In genomic region chr2:39492701-39493100, GRCh38 we compare ENCODE assay signal across 11 cellular contexts. TPM values are rescaled to one million over a fixed set of nuclear protein-coding genes. Genes with fewer than 3 reads are reported as not detected.
A peak's percentile ranks its signal among the peaks of the same experiment; 100 is the strongest.
DNase-seq lines count a peak whose midpoint lies in the region; ATAC-seq and TF ChIP-seq lines count a peak whose summit lies in the region.
"Had no signal": no experiment of that assay in that cellular context is flagged by ENCODE, and none has a peak within 500 bp of the region (broad histone marks: within the 10 kb centered on the region; RNA-seq: fewer than 3 reads in every experiment).

No MANE protein-coding gene starts in this region.

- H3K36me3 ChIP-seq in ovary: no peaks in the 10 kb centered on the region

- no peak for TF ChIP-seq POLR2A in ovary (IDR thresholded peaks at IDR 0.05)

- H3K27me3 ChIP-seq in layer of hippocampus (ENCODE audit: control insufficient read depth, insufficient read depth, low read length) (no peaks in the 10 kb centered on the region), ovary (no peaks in the 10 kb centered on the region)

- peaks cover 6% of the 10 kb centered on the region for H3K4me1 ChIP-seq in ovary (ENCODE audit: insufficient read depth)
- H3K4me1 ChIP-seq: parathyroid adenoma had no signal

- H3K27me3 Mint-ChIP-seq in natural killer cell treated with Interleukin-12 subunit alpha and Interleukin-12 subunit beta and Interleukin-15 and Interleukin-18, amount 100 ng/mL, for 72 hours: peaks cover 0 to 6% of the 10 kb centered on the region in 2 donors
- no peaks in the 10 kb centered on the region for H3K27me3 Mint-ChIP-seq in natural killer cell (ENCODE audit: low read depth in 2 of 2)
- H3K27me3 Mint-ChIP-seq in activated T-helper 17 cell treated with anti-CD3 and anti-CD28 coated beads, Interleukin-2, amount 50 U/mL, for 72 hours: peaks cover 15% of the 10 kb centered on the region

- peak overlapping the region; percentile 56 for H3K4me3 Mint-ChIP-seq in natural killer cell treated with Interleukin-12 subunit alpha and Interleukin-12 subunit beta and Interleukin-15 and Interleukin-18, amount 100 ng/mL, for 72 hours
- no peak overlapping the region for H3K4me3 Mint-ChIP-seq in natural killer cell
- peak overlapping the region; percentile 39 for H3K4me3 Mint-ChIP-seq in activated T-helper 17 cell treated with anti-CD3 and anti-CD28 coated beads, Interleukin-2, amount 50 U/mL, for 72 hours

- H3K27ac ChIP-seq in layer of hippocampus (ENCODE audit: low read depth, low read length): peak overlapping the region; percentile 10
- no peak overlapping the region for H3K27ac ChIP-seq in ovary
- H3K27ac ChIP-seq: parathyroid adenoma had no signal

- DNase-seq in natural killer cell treated with Interleukin-12 subunit alpha and Interleukin-12 subunit beta and Interleukin-15 and Interleukin-18, amount 100 ng/mL, for 72 hours (ENCODE audit: low spot score): no peak
- DNase-seq in natural killer cell (no peak), ovary (no peak), SK-N-DZ (ENCODE audit: low spot score) (no peak), HuH-7 (ENCODE audit: low spot score) (no peak), AML-193 (lab: John Stamatoyannopoulos, UW) (no peak)
- DNase-seq: activated CD8-positive, alpha-beta memory T cell treated with anti-CD3 and anti-CD28 coated beads, Interleukin-2, amount 50 U/mL, for 4 hours; C1 segment of cervical spinal cord had no signal

- TF ChIP-seq CTCF in natural killer cell (IDR thresholded peaks at IDR 0.05): no peak
- TF ChIP-seq CTCF in ovary (IDR thresholded peaks at IDR 0.05): no peak

- H3K27ac Mint-ChIP-seq in natural killer cell treated with Interleukin-12 subunit alpha and Interleukin-12 subunit beta and Interleukin-15 and Interleukin-18, amount 100 ng/mL, for 72 hours: peak overlapping the region in 1 of 2 donors; percentile 23
- H3K27ac Mint-ChIP-seq in natural killer cell: no peak overlapping the region
- peak overlapping the region; percentile 83 for H3K27ac Mint-ChIP-seq in activated T-helper 17 cell treated with anti-CD3 and anti-CD28 coated beads, Interleukin-2, amount 50 U/mL, for 72 hours

- H3K4me3 ChIP-seq in ovary: no peak overlapping the region

- no peak for TF ChIP-seq EP300 in ovary (IDR thresholded peaks at IDR 0.05)

- no peaks in the 10 kb centered on the region for H3K9me3 ChIP-seq in ovary

- intact Hi-C loops in natural killer cell (cut with micrococcal nuclease): no loop called here
- intact Hi-C loops in ovary (cut with DNase I): no loop called here

- H3K4me1 Mint-ChIP-seq in natural killer cell treated with Interleukin-12 subunit alpha and Interleukin-12 subunit beta and Interleukin-15 and Interleukin-18, amount 100 ng/mL, for 72 hours (ENCODE audit: low read depth in 2 of 2): peaks cover 6 to 14% of the 10 kb centered on the region in 2 donors
- H3K4me1 Mint-ChIP-seq in natural killer cell: no peaks in the 10 kb centered on the region
- peaks cover 18% of the 10 kb centered on the region for H3K4me1 Mint-ChIP-seq in activated T-helper 17 cell treated with anti-CD3 and anti-CD28 coated beads, Interleukin-2, amount 50 U/mL, for 72 hours

- ATAC-seq in natural killer cell treated with Interleukin-12 subunit alpha and Interleukin-12 subunit beta and Interleukin-15 and Interleukin-18, amount 100 ng/mL, for 72 hours: no peak
- ATAC-seq in natural killer cell: no peak
- ATAC-seq in activated T-helper 17 cell treated with anti-CD3 and anti-CD28 coated beads, Interleukin-2, amount 50 U/mL, for 72 hours (replicated peaks): no peak

- no peaks in the 10 kb centered on the region for H3K9me3 Mint-ChIP-seq in natural killer cell treated with Interleukin-12 subunit alpha and Interleukin-12 subunit beta and Interleukin-15 and Interleukin-18, amount 100 ng/mL, for 72 hours
- no peaks in the 10 kb centered on the region for H3K9me3 Mint-ChIP-seq in natural killer cell
- H3K9me3 Mint-ChIP-seq in activated T-helper 17 cell treated with anti-CD3 and anti-CD28 coated beads, Interleukin-2, amount 50 U/mL, for 72 hours: no peaks in the 10 kb centered on the region

- H3K36me3 Mint-ChIP-seq in natural killer cell treated with Interleukin-12 subunit alpha and Interleukin-12 subunit beta and Interleukin-15 and Interleukin-18, amount 100 ng/mL, for 72 hours: no peaks in the 10 kb centered on the region
- no peaks in the 10 kb centered on the region for H3K36me3 Mint-ChIP-seq in natural killer cell
- peaks cover 6% of the 10 kb centered on the region for H3K36me3 Mint-ChIP-seq in activated T-helper 17 cell treated with anti-CD3 and anti-CD28 coated beads, Interleukin-2, amount 50 U/mL, for 72 hours (ENCODE audit: low read depth)

RNA-seq across cellular contexts. Expression of gene MAP4K3, which starts 55.6 kb away (rescaled TPM):
- total RNA-seq in natural killer cell treated with Interleukin-12 subunit alpha and Interleukin-12 subunit beta and Interleukin-15 and Interleukin-18, amount 100 ng/mL, for 72 hours: 10 to 100 TPM in 1 of 2 donors, 1 to 10 TPM in 1; 9.6 to 21.0 TPM
- total RNA-seq in natural killer cell (10 to 100 TPM; 17.3 to 25.9 (median 20.3) TPM), ovary (10 to 100 TPM; 42.0 to 96.4 (median 55.0) TPM)
- total RNA-seq in activated T-helper 17 cell treated with anti-CD3 and anti-CD28 coated beads, Interleukin-2, amount 50 U/mL, for 72 hours: 10 to 100 TPM in 1 of 2 donors, 1 to 10 TPM in 1; 8.9 to 11.3 TPM
- polyA plus RNA-seq in ovary: 10 to 100 TPM; 20.6 to 25.4 TPM
- polyA plus RNA-seq in SK-N-DZ (2014; cell fraction: cytosol; rRNA removed): 28.3 and 30.4 TPM in 2 replicates
- polyA plus RNA-seq in SK-N-DZ (2014; cell fraction: nucleus; rRNA removed): 53.2 and 66.1 TPM in 2 replicates
